In the genomic region with DNA sequence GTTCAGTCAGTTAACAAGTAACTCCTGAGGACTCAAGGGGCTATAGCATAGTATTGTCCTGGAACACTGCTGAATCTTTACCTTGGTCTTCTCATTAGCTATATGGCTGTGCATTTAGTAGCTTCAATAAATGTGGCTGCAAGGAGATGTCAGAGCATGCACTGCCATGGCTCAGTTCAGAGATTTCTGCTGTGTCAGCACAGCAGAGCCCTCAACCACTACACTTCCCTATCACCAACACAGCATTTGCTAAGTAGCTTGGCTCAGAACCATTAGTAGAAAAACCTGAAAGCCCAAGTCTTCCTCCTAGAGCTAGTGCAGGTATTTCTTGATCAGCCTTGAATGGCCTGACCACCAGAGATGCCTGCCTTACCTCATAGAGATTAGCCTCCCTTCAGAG, we compare ENCODE assay signal across 28 cellular contexts.
DNase-seq lines count a peak whose midpoint lies in the region; ATAC-seq, FAIRE-seq and TF ChIP-seq lines count a peak whose summit lies in the region.
"Had no signal": no experiment of that assay in that cellular context is flagged by ENCODE, and none has a peak within 500 bp of the region (broad histone marks: within the 10 kb centered on the region; RNA-seq: fewer than 3 reads in every experiment).

No MANE protein-coding gene starts in this region.

- H3K4me1 Mint-ChIP-seq in astrocyte (ENCODE audit: low read depth, unreplicated experiment): peaks cover 2% of the 10 kb centered on the region
- H3K4me1 Mint-ChIP-seq: CD14-positive monocyte; CD4-positive, alpha-beta memory T cell; CD8-positive, alpha-beta memory T cell had no signal

- CTCF ChIA-PET in A549 (lab: Yijun Ruan, JAX): no interaction called here

- no peak overlapping the region for H2AFZ ChIP-seq in astrocyte (ENCODE audit: low read depth, low read length)

- H4K20me1 ChIP-seq in astrocyte (ENCODE audit: insufficient read depth, low read length): no peaks in the 10 kb centered on the region
- H4K20me1 ChIP-seq: BLaER1 had no signal

- H3K36me3 Mint-ChIP-seq in astrocyte (ENCODE audit: low read depth, unreplicated experiment): no peaks in the 10 kb centered on the region
- H3K36me3 Mint-ChIP-seq: CD14-positive monocyte; CD4-positive, alpha-beta memory T cell; CD4-positive, CD25-positive, alpha-beta regulatory T cell; CD8-positive, alpha-beta memory T cell had no signal

- intact Hi-C loops in aorta (cut with DNase I): no loop called here

- no peaks in the 10 kb centered on the region for H3K9me3 Mint-ChIP-seq in astrocyte (ENCODE audit: unreplicated experiment)
- H3K9me3 Mint-ChIP-seq: CD14-positive monocyte; CD4-positive, alpha-beta memory T cell; CD4-positive, CD25-positive, alpha-beta regulatory T cell; CD8-positive, alpha-beta memory T cell had no signal

- no peaks in the 10 kb centered on the region for H3K79me2 ChIP-seq in astrocyte (ENCODE audit: insufficient read depth, low read length)

- FAIRE-seq in A549 (lab: Jason Lieb, UNC) (no peak), astrocyte (lab: Jason Lieb, UNC) (peak; percentile 70), bronchial epithelial cell (lab: Jason Lieb, UNC) (peak; percentile 86)
- FAIRE-seq: A204.1, GM12891, GM19239 had no signal

- no peak overlapping the region for H3K4me2 ChIP-seq in A549
- H3K4me2 ChIP-seq in astrocyte (ENCODE audit: low read length): no peak overlapping the region
- H3K4me2 ChIP-seq: BLaER1 had no signal

- POLR2A ChIA-PET in A549 (lab: Yijun Ruan, JAX): no interaction called here

- TF ChIP-seq POLR2A in A549 (IDR thresholded peaks at IDR 0.05; ENCODE audit: low read length): no peak

- H3K27ac ChIP-seq in A549: no peak overlapping the region
- no peak overlapping the region for H3K27ac ChIP-seq in astrocyte (ENCODE audit: low read depth, low read length)
- no peak overlapping the region for H3K27ac ChIP-seq in aorta (ENCODE audit: low read depth in 1 of 2, low read length in 2 of 2)
- H3K27ac ChIP-seq: BLaER1 had no signal

- H3K36me3 ChIP-seq in astrocyte (ENCODE audit: insufficient read depth, low read length) (no peaks in the 10 kb centered on the region), bronchial epithelial cell (ENCODE audit: control insufficient read depth, insufficient read depth, low read length) (no peaks in the 10 kb centered on the region), aorta (ENCODE audit: control insufficient read depth in 1 of 2, insufficient read depth in 2 of 2, low read length in 1 of 2) (no peaks in the 10 kb centered on the region)
- H3K36me3 ChIP-seq: BE2C, BLaER1 had no signal

- H3K27me3 ChIP-seq in astrocyte (ENCODE audit: insufficient read depth, low read length) (no peaks in the 10 kb centered on the region), bronchial epithelial cell (ENCODE audit: control insufficient read depth, insufficient read depth, low read length) (no peaks in the 10 kb centered on the region), aorta (ENCODE audit: control insufficient read depth in 1 of 2, insufficient read depth in 2 of 2, low read length in 1 of 2) (no peaks in the 10 kb centered on the region)
- H3K27me3 ChIP-seq: BE2C, BLaER1 had no signal

- no peak for DNase-seq in A549 (ENCODE audit: low read depth in 1 of 2, low spot score in 1 of 2)
- peak; percentile 1 for DNase-seq in Ammon's horn (ENCODE audit: low spot score)
- DNase-seq in astrocyte (ENCODE audit: low read depth): no peak
- no peak for DNase-seq in bronchial epithelial cell (ENCODE audit: low read depth)
- DNase-seq in NCI-H2171 treated with DMSO at 0.1 percent for 48 hours (lab: John Stamatoyannopoulos, UW): no peak
- no peak for DNase-seq in omental fat pad (ENCODE audit: low spot score)
- DNase-seq in cerebellar cortex (ENCODE audit: low spot score): no peak
- no peak for DNase-seq in aorta
- DNase-seq: 8988T; AML-193; BE2C; C1 segment of cervical spinal cord; CD4-positive, alpha-beta memory T cell; CD4-positive, CD25-positive, alpha-beta regulatory T cell; CD8-positive, alpha-beta memory T cell; COR-L47; DMS 273 treated with DMSO at 0.1 percent for 48 hours; DMS153; DMS53; DMS79; DND-41; EL; GDM1 had no signal

- TF ChIP-seq RAD21 in A549 (conservative IDR thresholded peaks at IDR 0.05 in 1 of 2, IDR thresholded peaks at IDR 0.05 in 1 of 2): no peak

- no peak for TF ChIP-seq CTCF in A549 (IDR thresholded peaks at IDR 0.05)
- TF ChIP-seq CTCF in astrocyte (IDR thresholded peaks at IDR 0.05; ENCODE audit: insufficient read depth, low read depth, low read length): no peak
- TF ChIP-seq CTCF in bronchial epithelial cell (IDR thresholded peaks at IDR 0.05; ENCODE audit: insufficient read depth, low read length, severe bottlenecking): no peak
- no peak for TF ChIP-seq CTCF in omental fat pad (IDR thresholded peaks at IDR 0.05)

- no peak overlapping the region for H3K4me3 ChIP-seq in A549
- H3K4me3 ChIP-seq in astrocyte (ENCODE audit: insufficient read depth, low read depth, low read length): no peak overlapping the region
- no peak overlapping the region for H3K4me3 ChIP-seq in bronchial epithelial cell (ENCODE audit: low read depth, low read length)
- no peak overlapping the region for H3K4me3 ChIP-seq in aorta (ENCODE audit: low read length in 2 of 2)
- H3K4me3 ChIP-seq: BLaER1 had no signal

- H3K27ac Mint-ChIP-seq in astrocyte (ENCODE audit: unreplicated experiment): no peak overlapping the region
- H3K27ac Mint-ChIP-seq: CD14-positive monocyte; CD4-positive, alpha-beta memory T cell; CD4-positive, CD25-positive, alpha-beta regulatory T cell; CD8-positive, alpha-beta memory T cell had no signal

- no peak for ATAC-seq in A549
- no peak for ATAC-seq in omental fat pad (ENCODE audit: low FRiP score)
- ATAC-seq in aorta (ENCODE audit: low FRiP score): no peak

- H3K4me1 ChIP-seq in A549 (no peaks in the 10 kb centered on the region), astrocyte (ENCODE audit: insufficient read depth, low read length) (peaks cover 4% of the 10 kb centered on the region), aorta (ENCODE audit: control insufficient read depth in 1 of 2, insufficient read depth in 2 of 2, low read length in 2 of 2) (no peaks in the 10 kb centered on the region)
- H3K4me1 ChIP-seq: BE2C had no signal

- H3K9me3 ChIP-seq in A549: no peaks in the 10 kb centered on the region
- H3K9me3 ChIP-seq in astrocyte (ENCODE audit: insufficient read depth, low read depth, low read length): no peaks in the 10 kb centered on the region
- H3K9me3 ChIP-seq in aorta (ENCODE audit: control insufficient read depth, low read length): no peaks in the 10 kb centered on the region
- H3K9me3 ChIP-seq: BE2C, BLaER1 had no signal

- no peak overlapping the region for H3K9ac ChIP-seq in astrocyte (ENCODE audit: low read length)
- H3K9ac ChIP-seq: BLaER1 had no signal

- no peaks in the 10 kb centered on the region for H3K27me3 Mint-ChIP-seq in astrocyte (ENCODE audit: low read depth, unreplicated experiment)
- H3K27me3 Mint-ChIP-seq: CD4-positive, alpha-beta memory T cell; CD4-positive, CD25-positive, alpha-beta regulatory T cell; CD8-positive, alpha-beta memory T cell had no signal

- TF ChIP-seq EP300 in A549 (IDR thresholded peaks at IDR 0.05): no peak

- H3K4me3 Mint-ChIP-seq in astrocyte (ENCODE audit: unreplicated experiment): no peak overlapping the region
- H3K4me3 Mint-ChIP-seq: CD14-positive monocyte; CD4-positive, alpha-beta memory T cell; CD4-positive, CD25-positive, alpha-beta regulatory T cell; CD8-positive, alpha-beta memory T cell had no signal

TF ChIP-seq in A549, 52 proteins besides CTCF, POLR2A, EP300 and RAD21:
- TF ChIP-seq MAFK (IDR thresholded peaks at IDR 0.05; ENCODE audit: partially characterized antibody) (peak; percentile 68), GATA3 (IDR thresholded peaks at IDR 0.05; ENCODE audit: borderline replicate concordance) (no peak), CHD2 (IDR thresholded peaks at IDR 0.05; ENCODE audit: low read length, partially characterized antibody) (no peak), JUN (IDR thresholded peaks at IDR 0.05) (no peak), POLR2AphosphoS2 (conservative IDR thresholded peaks at IDR 0.05; ENCODE audit: low read length) (no peak), TP53 (CRISPR knock-in tag; IDR thresholded peaks at IDR 0.05) (no peak)
- TF ChIP-seq, protein P1, sequence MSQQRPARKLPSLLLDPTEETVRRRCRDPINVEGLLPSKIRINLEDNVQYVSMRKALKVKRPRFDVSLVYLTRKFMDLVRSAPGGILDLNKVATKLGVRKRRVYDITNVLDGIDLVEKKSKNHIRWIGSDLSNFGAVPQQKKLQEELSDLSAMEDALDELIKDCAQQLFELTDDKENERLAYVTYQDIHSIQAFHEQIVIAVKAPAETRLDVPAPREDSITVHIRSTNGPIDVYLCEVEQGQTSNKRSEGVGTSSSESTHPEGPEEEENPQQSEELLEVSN (IDR thresholded peaks at IDR 0.05; ENCODE audit: borderline replicate concordance, low read depth): no peak
- TF ChIP-seq, protein P2, sequence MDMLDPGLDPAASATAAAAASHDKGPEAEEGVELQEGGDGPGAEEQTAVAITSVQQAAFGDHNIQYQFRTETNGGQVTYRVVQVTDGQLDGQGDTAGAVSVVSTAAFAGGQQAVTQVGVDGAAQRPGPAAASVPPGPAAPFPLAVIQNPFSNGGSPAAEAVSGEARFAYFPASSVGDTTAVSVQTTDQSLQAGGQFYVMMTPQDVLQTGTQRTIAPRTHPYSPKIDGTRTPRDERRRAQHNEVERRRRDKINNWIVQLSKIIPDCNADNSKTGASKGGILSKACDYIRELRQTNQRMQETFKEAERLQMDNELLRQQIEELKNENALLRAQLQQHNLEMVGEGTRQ (IDR thresholded peaks at IDR 0.05): no peak
